In the genomic region with DNA sequence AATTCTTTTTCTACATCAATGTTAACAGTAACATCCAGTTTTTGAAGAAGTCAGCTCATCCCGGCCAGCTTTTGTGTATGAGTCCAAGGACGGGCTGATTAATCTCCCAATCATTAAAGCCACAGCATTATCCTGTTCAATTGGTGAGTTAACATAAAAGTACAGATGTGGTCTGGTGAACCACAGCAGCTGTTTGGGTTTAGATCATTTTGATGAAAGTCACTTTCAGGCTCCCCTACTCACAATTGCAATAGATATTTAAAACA, we compare ENCODE assay signal across 26 cellular contexts.
"Had no signal": no experiment of that assay in that cellular context is flagged by ENCODE, and none has a peak within 500 bp of the region (broad histone marks: within the 10 kb centered on the region; RNA-seq: fewer than 3 reads in every experiment).

No MANE protein-coding gene starts in this region.

- H3K4me3 ChIP-seq: ascending aorta, breast epithelium, cardiac muscle cell, colonic mucosa had no signal

- H3K9me3 ChIP-seq: ascending aorta, breast epithelium, colonic mucosa had no signal

- H3K4me1 ChIP-seq: ascending aorta, breast epithelium, colonic mucosa had no signal

- H3K27ac Mint-ChIP-seq: activated CD4-positive, alpha-beta memory T cell treated with anti-CD3 and anti-CD28 coated beads for 36 hours; activated CD4-positive, alpha-beta T cell treated with anti-CD3 and anti-CD28 coated beads for 36 hours; activated CD4-positive, alpha-beta T cell treated with anti-CD3 and anti-CD28 coated beads, Interleukin-2, amount 10 ng/mL, durations not matched to agents 24 days and 14 days; activated CD8-positive, alpha-beta memory T cell treated with anti-CD3 and anti-CD28 coated beads, Interleukin-2, amount 10 ng/mL, durations not matched to agents 7 days and 5 days; activated CD8-positive, alpha-beta T cell treated with anti-CD3 and anti-CD28 coated beads, Interleukin-2, amount 10 ng/mL, durations not matched to agents 7 days and 5 days; activated naive CD4-positive, alpha-beta T cell treated with anti-CD3 and anti-CD28 coated beads, Interleukin-2, amount 10 ng/mL, durations not matched to agents 7 days and 5 days; activated naive CD4-positive, alpha-beta T cell treated with anti-CD3 and anti-CD28 coated beads, Interleukin-2, amount 50 U/mL, for 72 hours; activated naive CD8-positive, alpha-beta T cell treated with anti-CD3 and anti-CD28 coated beads, Interleukin-2, amount 10 ng/mL, durations not matched to agents 7 days and 5 days; activated T-helper 1 cell treated with anti-CD3 and anti-CD28 coated beads, Interleukin-12 subunit alpha, Interleukin-12 subunit beta, Interleukin-2, Interleukin-4 antibody, amounts not matched to agents 30 ng/mL and 10 ng/mL and 1 ng/mL, durations not matched to agents 14 hours and 24 hours and 36 hours; brain; endodermal cell had no signal

- DNase-seq: activated CD4-positive, alpha-beta memory T cell treated with anti-CD3 and anti-CD28 coated beads for 36 hours; activated CD4-positive, alpha-beta T cell treated with anti-CD3 and anti-CD28 coated beads for 36 hours; activated CD4-positive, alpha-beta T cell treated with anti-CD3 and anti-CD28 coated beads, Interleukin-2, amount 10 ng/mL, durations not matched to agents 24 days and 14 days; activated CD4-positive, CD25-positive, alpha-beta regulatory T cell; activated CD4-positive, CD25-positive, alpha-beta regulatory T cell treated with anti-CD3 and anti-CD28 coated beads, Interleukin-2, amount 50 U/mL, for 72 hours; activated CD8-positive, alpha-beta memory T cell treated with anti-CD3 and anti-CD28 coated beads, Interleukin-2, amount 10 ng/mL, durations not matched to agents 7 days and 5 days; activated CD8-positive, alpha-beta memory T cell treated with anti-CD3 and anti-CD28 coated beads, Interleukin-2, amount 50 U/mL, for 4 hours; activated CD8-positive, alpha-beta T cell treated with anti-CD3 and anti-CD28 coated beads, Interleukin-2, amount 10 ng/mL, durations not matched to agents 7 days and 5 days; activated gamma-delta T cell; activated naive CD4-positive, alpha-beta T cell; activated naive CD4-positive, alpha-beta T cell treated with anti-CD3 and anti-CD28 coated beads, Interleukin-2, amount 10 ng/mL, durations not matched to agents 7 days and 5 days; activated naive CD8-positive, alpha-beta T cell treated with anti-CD3 and anti-CD28 coated beads, Interleukin-2, amount 10 ng/mL, durations not matched to agents 7 days and 5 days; activated T-cell treated with anti-CD3 and anti-CD28 coated beads, Interleukin-2, amount 50 U/mL, for 1 hour; activated T-cell treated with anti-CD3 and anti-CD28 coated beads, Interleukin-2, amount 50 U/mL, for 48 hours; central memory CD4-positive, alpha-beta T cell; cerebellar nuclear complex; colonic mucosa; effector memory CD4-positive, alpha-beta T cell; endodermal cell; head of caudate nucleus had no signal

- H3K27ac ChIP-seq: ascending aorta, breast epithelium, cardiac muscle cell, colonic mucosa had no signal

- H3K27me3 Mint-ChIP-seq: brain had no signal

- H3K4me3 Mint-ChIP-seq: activated CD4-positive, alpha-beta memory T cell treated with anti-CD3 and anti-CD28 coated beads for 36 hours; activated CD4-positive, alpha-beta T cell treated with anti-CD3 and anti-CD28 coated beads for 36 hours; activated CD4-positive, alpha-beta T cell treated with anti-CD3 and anti-CD28 coated beads, Interleukin-2, amount 10 ng/mL, durations not matched to agents 24 days and 14 days; activated CD8-positive, alpha-beta memory T cell treated with anti-CD3 and anti-CD28 coated beads, Interleukin-2, amount 10 ng/mL, durations not matched to agents 7 days and 5 days; activated CD8-positive, alpha-beta T cell treated with anti-CD3 and anti-CD28 coated beads, Interleukin-2, amount 10 ng/mL, durations not matched to agents 7 days and 5 days; activated naive CD4-positive, alpha-beta T cell treated with anti-CD3 and anti-CD28 coated beads, Interleukin-2, amount 10 ng/mL, durations not matched to agents 7 days and 5 days; activated naive CD8-positive, alpha-beta T cell treated with anti-CD3 and anti-CD28 coated beads, Interleukin-2, amount 10 ng/mL, durations not matched to agents 7 days and 5 days; activated T-helper 1 cell treated with anti-CD3 and anti-CD28 coated beads, Interleukin-12 subunit alpha, Interleukin-12 subunit beta, Interleukin-2, Interleukin-4 antibody, amounts not matched to agents 30 ng/mL and 10 ng/mL and 1 ng/mL, durations not matched to agents 14 hours and 24 hours and 36 hours; brain; endodermal cell had no signal

- H3K36me3 ChIP-seq: cardiac muscle cell, colonic mucosa had no signal

- H3K4me1 Mint-ChIP-seq: activated naive CD4-positive, alpha-beta T cell treated with anti-CD3 and anti-CD28 coated beads, Interleukin-2, amount 10 ng/mL, durations not matched to agents 7 days and 5 days; activated naive CD8-positive, alpha-beta T cell treated with anti-CD3 and anti-CD28 coated beads, Interleukin-2, amount 10 ng/mL, durations not matched to agents 7 days and 5 days; brain; endodermal cell had no signal

- H3K36me3 Mint-ChIP-seq: activated CD4-positive, alpha-beta memory T cell treated with anti-CD3 and anti-CD28 coated beads for 36 hours; activated CD8-positive, alpha-beta memory T cell treated with anti-CD3 and anti-CD28 coated beads, Interleukin-2, amount 10 ng/mL, durations not matched to agents 7 days and 5 days; activated naive CD4-positive, alpha-beta T cell treated with anti-CD3 and anti-CD28 coated beads, Interleukin-2, amount 10 ng/mL, durations not matched to agents 7 days and 5 days; activated naive CD4-positive, alpha-beta T cell treated with anti-CD3 and anti-CD28 coated beads, Interleukin-2, amount 50 U/mL, for 72 hours; activated naive CD8-positive, alpha-beta T cell treated with anti-CD3 and anti-CD28 coated beads, Interleukin-2, amount 10 ng/mL, durations not matched to agents 7 days and 5 days had no signal

- H3K9me3 Mint-ChIP-seq: activated CD4-positive, alpha-beta memory T cell treated with anti-CD3 and anti-CD28 coated beads for 36 hours; activated CD4-positive, alpha-beta T cell treated with anti-CD3 and anti-CD28 coated beads, Interleukin-2, amount 10 ng/mL, durations not matched to agents 24 days and 14 days; activated naive CD4-positive, alpha-beta T cell treated with anti-CD3 and anti-CD28 coated beads, Interleukin-2, amount 10 ng/mL, durations not matched to agents 7 days and 5 days; activated naive CD4-positive, alpha-beta T cell treated with anti-CD3 and anti-CD28 coated beads, Interleukin-2, amount 50 U/mL, for 72 hours; activated naive CD8-positive, alpha-beta T cell treated with anti-CD3 and anti-CD28 coated beads, Interleukin-2, amount 10 ng/mL, durations not matched to agents 7 days and 5 days; activated T-helper 1 cell treated with anti-CD3 and anti-CD28 coated beads, Interleukin-12 subunit alpha, Interleukin-12 subunit beta, Interleukin-2, Interleukin-4 antibody, amounts not matched to agents 30 ng/mL and 10 ng/mL and 1 ng/mL, durations not matched to agents 14 hours and 24 hours and 36 hours; brain; endodermal cell had no signal
